11 cellular contexts compared by ENCODE assay signal in genomic region chr3:111326144-111326995, GRCh38.
A peak's percentile ranks its signal among the peaks of the same experiment; 100 is the strongest.
DNase-seq lines count a peak whose midpoint lies in the region; ATAC-seq and TF ChIP-seq lines count a peak whose summit lies in the region.
"Had no signal": no experiment of that assay in that cellular context is flagged by ENCODE, and none has a peak within 500 bp of the region (broad histone marks: within the 10 kb centered on the region; RNA-seq: fewer than 3 reads in every experiment).

No MANE protein-coding gene starts in this region.

- H3K27ac ChIP-seq in esophagus muscularis mucosa (replicated peaks in 1 of 4) (no peak overlapping the region), uterus (no peak overlapping the region)
- H3K27ac ChIP-seq: transverse colon had no signal

- H3K27me3 ChIP-seq in esophagus muscularis mucosa (no peaks in the 10 kb centered on the region), uterus (no peaks in the 10 kb centered on the region)
- H3K27me3 ChIP-seq: transverse colon had no signal

- H3K4me1 ChIP-seq in esophagus muscularis mucosa: no peaks in the 10 kb centered on the region
- no peaks in the 10 kb centered on the region for H3K4me1 ChIP-seq in uterus

- TF ChIP-seq POLR2A in esophagus muscularis mucosa (IDR thresholded peaks at IDR 0.05; ENCODE audit: low read depth) (no peak), uterus (IDR thresholded peaks at IDR 0.05) (no peak)

- peak; percentile 50 for ATAC-seq in HG02852 (IDR thresholded peaks at IDR 0.05; ENCODE audit: unreplicated experiment)
- peak; percentile 81 for ATAC-seq in stimulated activated naive CD8-positive, alpha-beta T cell treated with anti-CD3 and anti-CD28 coated beads, Interleukin-15, Interleukin-2, amounts not matched to agents 100 U/mL and 50 U/mL, for 24 hours

- intact Hi-C loops in activated T-helper 1 cell treated with anti-CD3 and anti-CD28 coated beads, Interleukin-12 subunit alpha, Interleukin-12 subunit beta, Interleukin-2, Interleukin-4 antibody, amounts not matched to agents 30 ng/mL and 10 ng/mL and 1 ng/mL, durations not matched to agents 14 hours and 24 hours and 36 hours (cut with micrococcal nuclease): loop anchor here (1.0 to 2.0 kb wide), 5 partner anchors 10 to 284 kb away; partner anchors contain the start of gene CD96
- intact Hi-C loops in esophagus muscularis mucosa (cut with DNase I): no loop called here
- intact Hi-C loops in uterus (cut with DNase I; ENCODE audit: low total_unique reads): no loop called here

- no peak overlapping the region for H3K27ac Mint-ChIP-seq in activated naive CD4-positive, alpha-beta T cell treated with anti-CD3 and anti-CD28 coated beads, Interleukin-2, amount 10 ng/mL, durations not matched to agents 7 days and 5 days
- H3K27ac Mint-ChIP-seq in activated T-helper 1 cell treated with anti-CD3 and anti-CD28 coated beads, Interleukin-12 subunit alpha, Interleukin-12 subunit beta, Interleukin-2, Interleukin-4 antibody, amounts not matched to agents 30 ng/mL and 10 ng/mL and 1 ng/mL, durations not matched to agents 14 hours and 24 hours and 36 hours: peak overlapping the region; percentile 38

- H3K36me3 ChIP-seq in esophagus muscularis mucosa (no peaks in the 10 kb centered on the region), uterus (no peaks in the 10 kb centered on the region)
- H3K36me3 ChIP-seq: transverse colon had no signal

- H3K4me3 ChIP-seq in esophagus muscularis mucosa: no peak overlapping the region
- H3K4me3 ChIP-seq in uterus: no peak overlapping the region
- H3K4me3 ChIP-seq: transverse colon had no signal

- WGBS in esophagus muscularis mucosa: 92% methylated on average over 4 of the region's 4 CpGs

- H3K9me3 ChIP-seq in esophagus muscularis mucosa (no peaks in the 10 kb centered on the region), uterus (no peaks in the 10 kb centered on the region)
- H3K9me3 ChIP-seq: transverse colon had no signal

- no peak for TF ChIP-seq EP300 in esophagus muscularis mucosa (IDR thresholded peaks at IDR 0.05)

- H3K36me3 Mint-ChIP-seq in activated naive CD4-positive, alpha-beta T cell treated with anti-CD3 and anti-CD28 coated beads, Interleukin-2, amount 10 ng/mL, durations not matched to agents 7 days and 5 days: peaks cover 9% of the 10 kb centered on the region
- peaks cover 4% of the 10 kb centered on the region for H3K36me3 Mint-ChIP-seq in activated T-helper 1 cell treated with anti-CD3 and anti-CD28 coated beads, Interleukin-12 subunit alpha, Interleukin-12 subunit beta, Interleukin-2, Interleukin-4 antibody, amounts not matched to agents 30 ng/mL and 10 ng/mL and 1 ng/mL, durations not matched to agents 14 hours and 24 hours and 36 hours (ENCODE audit: low read depth)

- peak; percentile 27 for DNase-seq in activated naive CD4-positive, alpha-beta T cell treated with anti-CD3 and anti-CD28 coated beads, Interleukin-2, amount 10 ng/mL, durations not matched to agents 7 days and 5 days
- DNase-seq in activated naive CD4-positive, alpha-beta T cell treated with anti-CD3 and anti-CD28 coated beads, Interleukin-2, amount 50 U/mL, for 16 hours: no peak
- no peak for DNase-seq in activated T-helper 1 cell treated with anti-CD3 and anti-CD28 coated beads, Interleukin-12 subunit alpha, Interleukin-12 subunit beta, Interleukin-2, Interleukin-4 antibody, amounts not matched to agents 30 ng/mL and 10 ng/mL and 1 ng/mL, durations not matched to agents 14 hours and 24 hours and 36 hours (ENCODE audit: low spot score)
- peak; percentile 40 for DNase-seq in stimulated activated naive CD8-positive, alpha-beta T cell treated with anti-CD3 and anti-CD28 coated beads, Interleukin-15, Interleukin-2, amounts not matched to agents 100 U/mL and 50 U/mL, for 24 hours
- DNase-seq in GF-D8 (lab: John Stamatoyannopoulos, UW): no peak
- no peak for DNase-seq in esophagus muscularis mucosa (ENCODE audit: extremely low spot score)
- DNase-seq in uterus: no peak
- DNase-seq: activated CD4-positive, alpha-beta T cell treated with anti-CD3 and anti-CD28 coated beads for 4 hours; hippocampal formation; transverse colon had no signal

- H3K4me3 Mint-ChIP-seq in activated naive CD4-positive, alpha-beta T cell treated with anti-CD3 and anti-CD28 coated beads, Interleukin-2, amount 10 ng/mL, durations not matched to agents 7 days and 5 days: no peak overlapping the region
- no peak overlapping the region for H3K4me3 Mint-ChIP-seq in activated T-helper 1 cell treated with anti-CD3 and anti-CD28 coated beads, Interleukin-12 subunit alpha, Interleukin-12 subunit beta, Interleukin-2, Interleukin-4 antibody, amounts not matched to agents 30 ng/mL and 10 ng/mL and 1 ng/mL, durations not matched to agents 14 hours and 24 hours and 36 hours

- H3K27me3 Mint-ChIP-seq in activated naive CD4-positive, alpha-beta T cell treated with anti-CD3 and anti-CD28 coated beads, Interleukin-2, amount 10 ng/mL, durations not matched to agents 7 days and 5 days: no peaks in the 10 kb centered on the region
- no peaks in the 10 kb centered on the region for H3K27me3 Mint-ChIP-seq in activated T-helper 1 cell treated with anti-CD3 and anti-CD28 coated beads, Interleukin-12 subunit alpha, Interleukin-12 subunit beta, Interleukin-2, Interleukin-4 antibody, amounts not matched to agents 30 ng/mL and 10 ng/mL and 1 ng/mL, durations not matched to agents 14 hours and 24 hours and 36 hours (ENCODE audit: insufficient read depth)

- peaks cover 33% of the 10 kb centered on the region for H3K4me1 Mint-ChIP-seq in activated naive CD4-positive, alpha-beta T cell treated with anti-CD3 and anti-CD28 coated beads, Interleukin-2, amount 10 ng/mL, durations not matched to agents 7 days and 5 days
- peaks cover 36% of the 10 kb centered on the region for H3K4me1 Mint-ChIP-seq in activated T-helper 1 cell treated with anti-CD3 and anti-CD28 coated beads, Interleukin-12 subunit alpha, Interleukin-12 subunit beta, Interleukin-2, Interleukin-4 antibody, amounts not matched to agents 30 ng/mL and 10 ng/mL and 1 ng/mL, durations not matched to agents 14 hours and 24 hours and 36 hours (ENCODE audit: low read depth)

- CTCF ChIA-PET in activated naive CD4-positive, alpha-beta T cell treated with anti-CD3 and anti-CD28 coated beads, Interleukin-2, amount 10 ng/mL, durations not matched to agents 7 days and 5 days (lab: Charles Lee): no interaction called here

- H3K9me3 Mint-ChIP-seq in activated naive CD4-positive, alpha-beta T cell treated with anti-CD3 and anti-CD28 coated beads, Interleukin-2, amount 10 ng/mL, durations not matched to agents 7 days and 5 days: no peaks in the 10 kb centered on the region
- H3K9me3 Mint-ChIP-seq in activated T-helper 1 cell treated with anti-CD3 and anti-CD28 coated beads, Interleukin-12 subunit alpha, Interleukin-12 subunit beta, Interleukin-2, Interleukin-4 antibody, amounts not matched to agents 30 ng/mL and 10 ng/mL and 1 ng/mL, durations not matched to agents 14 hours and 24 hours and 36 hours: no peaks in the 10 kb centered on the region

- no peak for TF ChIP-seq CTCF in esophagus muscularis mucosa (IDR thresholded peaks at IDR 0.05)
- TF ChIP-seq CTCF in uterus (IDR thresholded peaks at IDR 0.05): no peak

Comparison
In these comparisons a context has a peak if more than half of its experiments do, and no peak if none do; other contexts are left out.
1. DNase-seq: peak in activated naive CD4-positive, alpha-beta T cell treated with anti-CD3 and anti-CD28 coated beads, Interleukin-2, amount 10 ng/mL, durations not matched to agents 7 days and 5 days (single experiment) and stimulated activated naive CD8-positive, alpha-beta T cell treated with anti-CD3 and anti-CD28 coated beads, Interleukin-15, Interleukin-2, amounts not matched to agents 100 U/mL and 50 U/mL, for 24 hours (single experiment); none in activated naive CD4-positive, alpha-beta T cell treated with anti-CD3 and anti-CD28 coated beads, Interleukin-2, amount 50 U/mL, for 16 hours (single experiment), activated T-helper 1 cell treated with anti-CD3 and anti-CD28 coated beads, Interleukin-12 subunit alpha, Interleukin-12 subunit beta, Interleukin-2, Interleukin-4 antibody, amounts not matched to agents 30 ng/mL and 10 ng/mL and 1 ng/mL, durations not matched to agents 14 hours and 24 hours and 36 hours (single experiment), GF-D8 (single experiment), esophagus muscularis mucosa (single experiment) and uterus (0 of 2).